ENCODE assay signal across 22 cellular contexts in genomic region chr4:22457348-22457747, GRCh38. TPM values are rescaled to one million over a fixed set of nuclear protein-coding genes. Genes with fewer than 3 reads are reported as not detected.
A peak's percentile ranks its signal among the peaks of the same experiment; 100 is the strongest.
DNase-seq lines count a peak whose midpoint lies in the region; ATAC-seq, FAIRE-seq and TF ChIP-seq lines count a peak whose summit lies in the region.
"Had no signal": no experiment of that assay in that cellular context is flagged by ENCODE, and none has a peak within 500 bp of the region (broad histone marks: within the 10 kb centered on the region; RNA-seq: fewer than 3 reads in every experiment).

No MANE protein-coding gene starts in this region.

- intact Hi-C loops in HepG2 (cut with micrococcal nuclease; ENCODE audit: unreplicated experiment) = no loop called here
- intact Hi-C loops in right lobe of liver (cut with DNase I) = no loop called here
- intact Hi-C loops in gastrocnemius medialis (cut with DNase I; ENCODE audit: low total_unique reads) = no loop called here

- no peaks in the 10 kb centered on the region for H3K9me3 ChIP-seq in HepG2 (ENCODE audit: low read length)
- H3K9me3 ChIP-seq in right lobe of liver = no peaks in the 10 kb centered on the region
- no peaks in the 10 kb centered on the region for H3K9me3 ChIP-seq in osteoblast (ENCODE audit: low read depth, low read length)
- no peaks in the 10 kb centered on the region for H3K9me3 ChIP-seq in gastrocnemius medialis
- H3K9me3 ChIP-seq in hepatocyte (ENCODE audit: low read depth) = no peaks in the 10 kb centered on the region
- H3K9me3 ChIP-seq: A549; BLaER1 treated with 17β-estradiol and CSF1 and Interleukin-3, amounts not matched to agents 10 nM and 100 nM; Caco-2 had no signal

- H4K20me1 ChIP-seq in HepG2 (ENCODE audit: insufficient read depth, low read length) (no peaks in the 10 kb centered on the region), osteoblast (ENCODE audit: insufficient read depth, low read length) (no peaks in the 10 kb centered on the region), hepatocyte (ENCODE audit: insufficient read depth, poor library complexity, severe bottlenecking) (no peaks in the 10 kb centered on the region)

- no peak for TF ChIP-seq POLR2A in HepG2 (IDR thresholded peaks at IDR 0.05; ENCODE audit: insufficient read depth in 1 of 2, low read depth in 2 of 2, low read length in 2 of 2)
- no peak for TF ChIP-seq POLR2A in right lobe of liver (IDR thresholded peaks at IDR 0.05)
- TF ChIP-seq POLR2A in gastrocnemius medialis (IDR thresholded peaks at IDR 0.05) = no peak

- in situ Hi-C loops in HepG2 (cut with HindIII; ENCODE audit: extremely low pct_ligation_motif_present, low pct_unique_long_range_greater_than_20kb) = no loop called here
- in situ Hi-C loops in gastrocnemius medialis (cut with MboI; ENCODE audit: low sequenced_read_pairs in 4 of 4) = no loop called here

- TF ChIP-seq EP300 in HepG2 (IDR thresholded peaks at IDR 0.05; ENCODE audit: low read depth in 2 of 2, low read length in 2 of 2) = no peak
- no peak for TF ChIP-seq EP300 in HepG2 (CRISPR knock-in tag; IDR thresholded peaks at IDR 0.05; ENCODE audit: borderline replicate concordance)

- H2AFZ ChIP-seq in HepG2 (ENCODE audit: low read length) (no peak overlapping the region), osteoblast (ENCODE audit: low read length) (no peak overlapping the region), hepatocyte (no peak overlapping the region)

- TF ChIP-seq CTCF in HepG2 (CRISPR knock-in tag; IDR thresholded peaks at IDR 0.05) (no peak), right lobe of liver (IDR thresholded peaks at IDR 0.05) (no peak), osteoblast (IDR thresholded peaks at IDR 0.05; ENCODE audit: extremely low read depth, low read depth, low read length) (no peak), gastrocnemius medialis (IDR thresholded peaks at IDR 0.05 in 4 of 5, conservative IDR thresholded peaks at IDR 0.05 in 1 of 5) (no peak), hepatocyte (IDR thresholded peaks at IDR 0.05; ENCODE audit: poor library complexity) (no peak)

- 86% methylated on average over 3 of the region's 3 CpGs for WGBS in HepG2 (ENCODE audit: low lambda C conversion rate)
- WGBS in right lobe of liver (ENCODE audit: insufficient coverage, low coverage, low lambda C conversion rate, missing lambda C conversion rate) = 77% methylated on average over 3 of the region's 3 CpGs
- 49% methylated on average over 3 of the region's 3 CpGs for WGBS in hepatocyte (ENCODE audit: low lambda C conversion rate, missing lambda C conversion rate)

- no peaks in the 10 kb centered on the region for H3K27me3 ChIP-seq in HepG2 (ENCODE audit: control insufficient read depth in 1 of 2, insufficient read depth in 2 of 2, low read length in 2 of 2)
- no peaks in the 10 kb centered on the region for H3K27me3 ChIP-seq in right lobe of liver
- no peaks in the 10 kb centered on the region for H3K27me3 ChIP-seq in osteoblast (ENCODE audit: insufficient read depth, low read length)
- no peaks in the 10 kb centered on the region for H3K27me3 ChIP-seq in gastrocnemius medialis
- H3K27me3 ChIP-seq in hepatocyte = no peaks in the 10 kb centered on the region
- H3K27me3 ChIP-seq: BLaER1 treated with 17β-estradiol and CSF1 and Interleukin-3, amounts not matched to agents 10 nM and 100 nM had no signal

- TF ChIP-seq RAD21 in HepG2 (CRISPR knock-in tag; IDR thresholded peaks at IDR 0.05) = no peak

- DNase-seq in DMS79 treated with DMSO at 0.1 percent for 48 hours (lab: John Stamatoyannopoulos, UW) = peak; percentile 7
- DNase-seq in DMS79 (lab: John Stamatoyannopoulos, UW) = no peak
- DNase-seq in HepG2 (ENCODE audit: low spot score) = no peak
- DNase-seq in right lobe of liver = no peak
- DNase-seq in osteoblast (ENCODE audit: insufficient read length, low spot score, missing footprints) = peak; percentile 32
- DNase-seq in gastrocnemius medialis = no peak
- DNase-seq in GOT3 (lab: John Stamatoyannopoulos, UW) = no peak
- DNase-seq in hepatocyte (ENCODE audit: low spot score) = no peak
- DNase-seq: AML-193; Calu3; CD4-positive, alpha-beta T cell; CD8-positive, alpha-beta T cell; GF-D8 had no signal

- no peak overlapping the region for H3K9ac ChIP-seq in HepG2 (ENCODE audit: insufficient read depth, low read depth, low read length)
- H3K9ac ChIP-seq: BLaER1 treated with 17β-estradiol and CSF1 and Interleukin-3, amounts not matched to agents 10 nM and 100 nM had no signal

- H3K9me2 ChIP-seq in hepatocyte (replicated peaks; ENCODE audit: insufficient read depth) = no peaks in the 10 kb centered on the region

- no peak overlapping the region for H3K4me2 ChIP-seq in HepG2 (ENCODE audit: low read depth, low read length)
- no peak overlapping the region for H3K4me2 ChIP-seq in osteoblast (ENCODE audit: insufficient read depth, low read length)
- H3K4me2 ChIP-seq in hepatocyte = no peak overlapping the region
- H3K4me2 ChIP-seq: A549; BLaER1 treated with 17β-estradiol and CSF1 and Interleukin-3, amounts not matched to agents 10 nM and 100 nM had no signal

- BruUV-seq in HepG2 (replicated peaks; lab: Mats Ljungman, UMichigan) = no TSS peak

- no peak for ATAC-seq in HepG2
- ATAC-seq in right lobe of liver = no peak
- no peak for ATAC-seq in gastrocnemius medialis
- ATAC-seq: A549; CD8-positive, alpha-beta T cell had no signal

- POLR2A ChIA-PET in HepG2 (lab: Yijun Ruan, JAX) = interaction anchor here (1.3 kb wide), 1 partner anchor 21 kb away, joined by 3 read pairs; no protein-coding TSS in a partner anchor

- H3K36me3 ChIP-seq in HepG2 (replicated peaks in 1 of 2; ENCODE audit: control insufficient read depth in 1 of 2, insufficient read depth in 2 of 2, low read length in 2 of 2) (peaks cover 0 to 1% of the 10 kb centered on the region in 2 experiments; a peak in 2 of 5 replicates), right lobe of liver (no peaks in the 10 kb centered on the region), osteoblast (ENCODE audit: insufficient read depth, low read length) (no peaks in the 10 kb centered on the region), gastrocnemius medialis (no peaks in the 10 kb centered on the region), hepatocyte (replicated peaks; ENCODE audit: insufficient read depth, low read depth) (no peaks in the 10 kb centered on the region)

- peaks cover 90% of the 10 kb centered on the region for H3K4me1 ChIP-seq in HepG2 (ENCODE audit: insufficient read depth, low read length)
- H3K4me1 ChIP-seq in right lobe of liver = no peaks in the 10 kb centered on the region
- H3K4me1 ChIP-seq in osteoblast (ENCODE audit: insufficient read depth, low read length) = no peaks in the 10 kb centered on the region
- peaks cover 25 to 32% of the 10 kb centered on the region in 2 donors for H3K4me1 ChIP-seq in gastrocnemius medialis
- peaks cover 38% of the 10 kb centered on the region for H3K4me1 ChIP-seq in hepatocyte (ENCODE audit: insufficient read depth)
- H3K4me1 ChIP-seq: A549 had no signal

- FAIRE-seq in HepG2 (lab: Jason Lieb, UNC) = no peak
- FAIRE-seq: A549, G401.6, GM12891, GM18507 had no signal

- H3K27ac ChIP-seq in HepG2 (ENCODE audit: extremely low read length, insufficient read depth, low read length) (peak overlapping the region; percentile 84), right lobe of liver (no peak overlapping the region), osteoblast (ENCODE audit: low read depth, low read length) (no peak overlapping the region), gastrocnemius medialis (peak overlapping the region; percentile 71 to 76 (median 76)), hepatocyte (no peak overlapping the region)
- H3K27ac ChIP-seq: 22Rv1; A549; BLaER1 treated with 17β-estradiol and CSF1 and Interleukin-3, amounts not matched to agents 10 nM and 100 nM; C4-2B had no signal

- no peak overlapping the region for H3K4me3 ChIP-seq in HepG2 (replicated peaks in 1 of 3; ENCODE audit: insufficient read depth in 1 of 3, low read depth in 2 of 3, low read length in 3 of 3)
- H3K4me3 ChIP-seq in right lobe of liver = no peak overlapping the region
- H3K4me3 ChIP-seq in osteoblast (ENCODE audit: insufficient read depth, low read length) = no peak overlapping the region
- no peak overlapping the region for H3K4me3 ChIP-seq in gastrocnemius medialis
- H3K4me3 ChIP-seq in hepatocyte = no peak overlapping the region
- H3K4me3 ChIP-seq: A549; BLaER1 treated with 17β-estradiol and CSF1 and Interleukin-3, amounts not matched to agents 10 nM and 100 nM had no signal

- H3K79me2 ChIP-seq in HepG2 (ENCODE audit: insufficient read depth, low read length) (peaks cover 2% of the 10 kb centered on the region), osteoblast (ENCODE audit: insufficient read depth, low read length) (no peaks in the 10 kb centered on the region), hepatocyte (peaks cover 9% of the 10 kb centered on the region)

- CTCF ChIA-PET in HepG2 (lab: Yijun Ruan, JAX; ENCODE audit: low intra/inter-chr PET ratio, low total read pairs) = no interaction called here

RNA-seq across cellular contexts. Expression of gene ADGRA3, which starts 58.5 kb away (rescaled TPM):
- 29.6 and 40.8 TPM in 2 replicates for total RNA-seq in HepG2 (2016; rRNA removed; fragmentation: Illumina TruSeq; extraction: Trizol)
- 22.0 and 26.3 TPM in 2 replicates for total RNA-seq in HepG2 (2016; cell fraction: cytosol; rRNA removed; fragmentation: Illumina TruSeq; extraction: Trizol; ENCODE audit: low read depth)
- total RNA-seq in HepG2 (2016; cell fraction: insoluble cytoplasmic fraction; rRNA removed; fragmentation: Illumina TruSeq; extraction: Trizol) = 28.7 and 37.1 TPM in 2 replicates
- 28.2 and 31.1 TPM in 2 replicates for total RNA-seq in HepG2 (2016; cell fraction: membrane; rRNA removed; fragmentation: Illumina TruSeq; extraction: Trizol)
- total RNA-seq in HepG2 (2016; cell fraction: nucleus; rRNA removed; fragmentation: Illumina TruSeq; extraction: Trizol) = 90.9 and 93.4 TPM in 2 replicates
- 32.2 and 34.8 TPM in 2 replicates for polyA plus RNA-seq in HepG2 (2011; rRNA removed)
- polyA plus RNA-seq in HepG2 (2011; cell fraction: cytosol; rRNA removed) = 17.7 and 29.2 TPM in 2 replicates
- 41.4 and 54.6 TPM in 2 replicates for polyA plus RNA-seq in HepG2 (2011; cell fraction: nucleus; rRNA removed)
- polyA plus RNA-seq in HepG2 (2012) = 38.8 and 45.2 TPM in 2 replicates
- 4.8 TPM in 2 replicates for polyA plus RNA-seq in HepG2 (2016; cell fraction: cytosol; fragmentation: Illumina TruSeq; extraction: Trizol; ENCODE audit: low read depth)
- 26.1 and 28.8 TPM in 2 replicates for polyA plus RNA-seq in HepG2 (2016; cell fraction: insoluble cytoplasmic fraction; fragmentation: Illumina TruSeq; extraction: Trizol; ENCODE audit: low read depth)
- 13.9 and 15.0 TPM in 2 replicates for polyA plus RNA-seq in HepG2 (2016; cell fraction: membrane; fragmentation: Illumina TruSeq; extraction: Trizol; ENCODE audit: low read depth)
- 95.4 and 101 TPM in 2 replicates for polyA plus RNA-seq in HepG2 (2016; cell fraction: nucleus; fragmentation: Illumina TruSeq; extraction: Trizol; ENCODE audit: insufficient read depth, low read depth)
- 50.6 and 153 TPM in 2 replicates for polyA minus RNA-seq in HepG2 (2011; rRNA and poly(A)+ RNA removed; ENCODE audit: low replicate concordance)
- polyA minus RNA-seq in HepG2 (2011; cell fraction: cytosol; rRNA and poly(A)+ RNA removed) = 26.8 and 33.5 TPM in 2 replicates
- 180 and 197 TPM in 2 replicates for polyA minus RNA-seq in HepG2 (2011; cell fraction: nucleus; rRNA and poly(A)+ RNA removed)
- 100 to 1,000 TPM in 1 of 6 experiments, 10 to 100 TPM in 5; 25.0 to 146 (median 60.2) TPM for total RNA-seq in right lobe of liver
- total RNA-seq in osteoblast = 25.3 and 26.2 TPM in 2 replicates
- 10 to 100 TPM; 17.1 to 86.4 (median 25.7) TPM for total RNA-seq in gastrocnemius medialis
- 51.3 and 61.6 TPM in 2 replicates for total RNA-seq in hepatocyte
- 18.1 and 21.2 TPM in 2 replicates for polyA plus RNA-seq in hepatocyte
- total RNA-seq: B cell had no signal

Comparison
In these comparisons a context has a peak if more than half of its experiments do, and no peak if none do; other contexts are left out.
1. DNase-seq: peak in DMS79 treated with DMSO at 0.1 percent for 48 hours (single experiment) and osteoblast (single experiment); none in DMS79 (single experiment), HepG2 (single experiment), right lobe of liver (0 of 3), gastrocnemius medialis (0 of 2), GOT3 (single experiment) and hepatocyte (single experiment).
2. H3K27ac ChIP-seq: peak in HepG2 (single experiment) and gastrocnemius medialis (4 of 4); none in right lobe of liver (0 of 3), osteoblast (single experiment) and hepatocyte (single experiment).